Comparison of ENCODE assay signal across 31 cellular contexts in genomic region chr15:52695146-52695545, GRCh38.
"Had no signal": no experiment of that assay in that cellular context is flagged by ENCODE, and none has a peak within 500 bp of the region (broad histone marks: within the 10 kb centered on the region; RNA-seq: fewer than 3 reads in every experiment).

No MANE protein-coding gene starts in this region.

- H3K9me3 Mint-ChIP-seq: effector memory CD8-positive, alpha-beta T cell; mesothelial cell of epicardium; naive thymus-derived CD4-positive, alpha-beta T cell; nephron; neural progenitor cell had no signal

- ATAC-seq: effector memory CD8-positive, alpha-beta T cell; gastroesophageal sphincter; heart left ventricle; left lobe of liver; mucosa of descending colon; naive thymus-derived CD4-positive, alpha-beta T cell; sciatic nerve had no signal

- H3K27me3 Mint-ChIP-seq: effector memory CD8-positive, alpha-beta T cell had no signal

- DNase-seq: cortex of kidney; effector memory CD8-positive, alpha-beta T cell; foreskin fibroblast; heart left ventricle; kidney; mesenchymal stem cell; mucosa of descending colon; naive thymus-derived CD4-positive, alpha-beta T cell; stimulated activated CD4-positive, alpha-beta T cell treated with anti-CD3 and anti-CD28 coated beads, Interleukin-12 subunit alpha, Interleukin-12 subunit beta, amount 100 ng/mL, for 4 hours; stimulated activated CD4-positive, alpha-beta T cell treated with anti-CD3 and anti-CD28 coated beads, Interleukin-1b, Interleukin-23, amount 100 ng/mL, for 48 hours; stimulated activated CD4-positive, alpha-beta T cell treated with anti-CD3 and anti-CD28 coated beads, Interleukin-4, amount 100 ng/mL, for 1 hour; stimulated activated CD8-positive, alpha-beta memory T cell treated with anti-CD3 and anti-CD28 coated beads, Interleukin-4, amount 100 ng/mL, for 48 hours; stimulated activated naive CD4-positive, alpha-beta T cell treated with Interleukin-2 at 50 U/mL for 16 hours; stomach; testis; tibial artery; upper lobe of left lung had no signal

- H3K36me3 ChIP-seq: gastroesophageal sphincter, heart left ventricle, neural progenitor cell, prostate gland, right atrium auricular region, stomach, tibial artery, upper lobe of left lung had no signal

- H3K4me1 ChIP-seq: gastroesophageal sphincter, heart left ventricle, prostate gland, right atrium auricular region, stomach, testis, tibial artery, upper lobe of left lung had no signal

- FAIRE-seq: endometrium, kidney, urothelium cell line had no signal

- H3K27me3 ChIP-seq: gastroesophageal sphincter, heart left ventricle, hepatocyte, neural progenitor cell, right atrium auricular region, stomach, testis, upper lobe of left lung had no signal

- H3K9ac ChIP-seq: neural progenitor cell, parathyroid adenoma had no signal

- H3K27ac Mint-ChIP-seq: effector memory CD8-positive, alpha-beta T cell; mesothelial cell of epicardium; naive thymus-derived CD4-positive, alpha-beta T cell; nephron; neural progenitor cell had no signal

- H3K4me2 ChIP-seq: hepatocyte, neural progenitor cell, smooth muscle cell had no signal

- H3K36me3 Mint-ChIP-seq: mesothelial cell of epicardium, neural progenitor cell had no signal

- H3K9me3 ChIP-seq: gastroesophageal sphincter, heart left ventricle, mucosa of descending colon, prostate gland, right atrium auricular region, stomach, testis, tibial artery, upper lobe of left lung had no signal

- H3K79me2 ChIP-seq: hepatocyte, parathyroid adenoma had no signal

- H3K27ac ChIP-seq: gastroesophageal sphincter, heart left ventricle, hepatocyte, neural progenitor cell, parathyroid adenoma, prostate gland, right atrium auricular region, stomach, testis, tibial artery, upper lobe of left lung had no signal

- H3K4me3 Mint-ChIP-seq: effector memory CD8-positive, alpha-beta T cell; mesothelial cell of epicardium; naive thymus-derived CD4-positive, alpha-beta T cell; nephron; neural progenitor cell had no signal

- H3K4me3 ChIP-seq: gastroesophageal sphincter, heart left ventricle, hepatocyte, lung, mucosa of descending colon, neural progenitor cell, prostate gland, right atrium auricular region, smooth muscle cell, stomach, testis, tibial artery, upper lobe of left lung had no signal

- H2AFZ ChIP-seq: hepatocyte, neural progenitor cell, parathyroid adenoma had no signal

- H3K4me1 Mint-ChIP-seq: mesothelial cell of epicardium; naive thymus-derived CD4-positive, alpha-beta T cell; nephron had no signal
